Comparison of ENCODE assay signal across 16 cellular contexts in the genomic region with DNA sequence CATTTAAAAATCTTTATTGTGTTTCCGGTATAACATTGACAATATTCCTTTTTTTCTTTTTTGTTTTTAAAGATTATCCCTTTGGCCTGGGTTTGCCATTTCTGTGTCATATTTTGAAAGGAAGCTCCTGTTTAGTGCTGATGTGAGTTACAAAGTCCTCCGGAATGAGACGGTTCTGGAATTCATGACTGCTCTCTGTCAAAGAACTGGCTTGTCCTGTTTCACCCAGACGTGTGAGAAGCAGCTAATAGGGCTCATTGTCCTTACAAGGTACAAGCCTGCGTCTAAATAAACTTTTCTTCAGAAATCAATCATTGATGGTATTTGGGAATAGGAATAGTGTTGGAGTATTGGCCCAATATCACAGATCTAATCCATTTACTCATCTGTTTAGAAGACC.
"Had no signal": no experiment of that assay in that cellular context is flagged by ENCODE, and none has a peak within 500 bp of the region (broad histone marks: within the 10 kb centered on the region; RNA-seq: fewer than 3 reads in every experiment).

No MANE protein-coding gene starts in this region.

- H3K27me3 ChIP-seq: spleen, upper lobe of right lung had no signal

- ATAC-seq: activated CD4-positive, alpha-beta T cell treated with anti-CD3 and anti-CD28 coated beads for 36 hours; foreskin keratinocyte; left cardiac atrium; natural killer cell; upper lobe of right lung had no signal

- H3K9me3 ChIP-seq: spleen, thoracic aorta, upper lobe of right lung had no signal

- H3K4me3 ChIP-seq: spleen, thoracic aorta, upper lobe of right lung had no signal

- H3K4me1 ChIP-seq: foreskin keratinocyte had no signal

- DNase-seq: activated B cell treated with CpG ODN at 0.5 μM for 24 hours; activated CD4-positive, alpha-beta memory T cell treated with anti-CD3 and anti-CD28 coated beads, Interleukin-2, amount 10 ng/mL, durations not matched to agents 7 days and 5 days; activated CD4-positive, alpha-beta T cell treated with anti-CD3 and anti-CD28 coated beads for 36 hours; activated effector memory CD4-positive, alpha-beta T cell treated with anti-CD3 and anti-CD28 coated beads, Interleukin-2, amount 50 U/mL, for 16 hours; activated naive CD4-positive, alpha-beta T cell treated with anti-CD3 and anti-CD28 coated beads, Interleukin-2, amount 10 ng/mL, durations not matched to agents 7 days and 5 days; activated T-cell treated with anti-CD3 and anti-CD28 coated beads for 4 hours; erythroblast; left cardiac atrium; natural killer cell; retina; spleen; stimulated activated CD4-positive, alpha-beta T cell treated with anti-CD3 and anti-CD28 coated beads, Interleukin-4, amount 100 ng/mL, for 1 hour; T-helper 9 cell; upper lobe of right lung had no signal

- H3K27ac ChIP-seq: foreskin keratinocyte, spleen, thoracic aorta, upper lobe of right lung had no signal

- H3K36me3 ChIP-seq: upper lobe of right lung had no signal
